12 cellular contexts compared by ENCODE assay signal in the genomic region with DNA sequence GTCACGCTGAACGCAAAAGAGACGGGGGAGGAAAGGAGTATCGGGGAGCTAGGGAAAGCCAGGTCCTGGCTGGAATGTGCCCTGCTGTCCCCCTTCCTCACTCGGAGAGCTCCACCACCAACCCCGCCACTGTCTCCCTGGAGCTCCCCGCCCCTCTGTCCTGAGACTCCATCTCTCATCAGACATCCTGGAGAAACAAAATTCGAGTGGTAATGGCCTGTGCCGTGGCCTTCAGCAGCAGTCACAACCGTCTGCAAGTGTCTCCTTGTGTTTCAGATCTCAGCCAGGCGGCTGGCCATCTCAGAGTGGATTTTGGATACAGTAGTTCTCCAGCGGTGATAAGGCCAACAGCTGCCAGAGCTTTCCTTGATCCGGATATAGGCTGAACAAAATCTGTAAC.
DNase-seq lines count a peak whose midpoint lies in the region; ATAC-seq, FAIRE-seq and TF ChIP-seq lines count a peak whose summit lies in the region.
"Had no signal": no experiment of that assay in that cellular context is flagged by ENCODE, and none has a peak within 500 bp of the region (broad histone marks: within the 10 kb centered on the region; RNA-seq: fewer than 3 reads in every experiment).

No MANE protein-coding gene starts in this region.

- no peak overlapping the region for H3K27ac ChIP-seq in astrocyte (ENCODE audit: low read depth, low read length)
- H3K27ac ChIP-seq in smooth muscle cell (ENCODE audit: low read depth): peak overlapping the region; percentile 15
- H3K27ac ChIP-seq: GM23248 had no signal

- H3K4me1 Mint-ChIP-seq in astrocyte (ENCODE audit: low read depth, unreplicated experiment): peaks cover 16% of the 10 kb centered on the region
- H3K4me1 Mint-ChIP-seq: CD4-positive, CD25-positive, alpha-beta regulatory T cell had no signal

- no peak for ATAC-seq in GM21528 (IDR thresholded peaks at IDR 0.05; ENCODE audit: low FRiP score, unreplicated experiment)

- no peaks in the 10 kb centered on the region for H3K36me3 ChIP-seq in astrocyte (ENCODE audit: insufficient read depth, low read length)
- no peaks in the 10 kb centered on the region for H3K36me3 ChIP-seq in smooth muscle cell (ENCODE audit: low read depth)

- in situ Hi-C loops in GM13976 (cut with MboI; ENCODE audit: low sequenced_read_pairs, unreplicated experiment): no loop called here

- H3K79me2 ChIP-seq in astrocyte (ENCODE audit: insufficient read depth, low read length): no peaks in the 10 kb centered on the region
- no peaks in the 10 kb centered on the region for H3K79me2 ChIP-seq in smooth muscle cell (ENCODE audit: low read depth)

- no peak for FAIRE-seq in astrocyte (lab: Jason Lieb, UNC)
- FAIRE-seq: GM19239 had no signal

- H3K27ac Mint-ChIP-seq in astrocyte (ENCODE audit: unreplicated experiment): peak overlapping the region; percentile 26
- H3K27ac Mint-ChIP-seq: CD4-positive, CD25-positive, alpha-beta regulatory T cell had no signal

- TF ChIP-seq CTCF in GM13976 (IDR thresholded peaks at IDR 0.05; ENCODE audit: borderline replicate concordance, control extremely low read depth, extremely low read depth, insufficient read depth, missing control alignments) (no peak), astrocyte (IDR thresholded peaks at IDR 0.05; ENCODE audit: insufficient read depth, low read depth, low read length) (no peak), smooth muscle cell (IDR thresholded peaks at IDR 0.05; ENCODE audit: borderline replicate concordance, insufficient read depth, poor library complexity, severe bottlenecking) (no peak)

- peaks cover 18% of the 10 kb centered on the region for H3K27me3 Mint-ChIP-seq in astrocyte (ENCODE audit: low read depth, unreplicated experiment)
- H3K27me3 Mint-ChIP-seq: CD4-positive, CD25-positive, alpha-beta regulatory T cell had no signal

- no peak overlapping the region for H2AFZ ChIP-seq in astrocyte (ENCODE audit: low read depth, low read length)
- no peak overlapping the region for H2AFZ ChIP-seq in smooth muscle cell (ENCODE audit: low read depth)
- H2AFZ ChIP-seq: GM23248 had no signal

- no peaks in the 10 kb centered on the region for H3F3A ChIP-seq in smooth muscle cell (ENCODE audit: low read depth)

- H3K9me3 ChIP-seq in astrocyte (ENCODE audit: insufficient read depth, low read depth, low read length) (no peaks in the 10 kb centered on the region), smooth muscle cell (replicated peaks; ENCODE audit: low read depth) (no peaks in the 10 kb centered on the region)

- H3K4me3 ChIP-seq in astrocyte (ENCODE audit: insufficient read depth, low read depth, low read length) (no peak overlapping the region), smooth muscle cell (no peak overlapping the region)
- H3K4me3 ChIP-seq: GM23248 had no signal

- no peaks in the 10 kb centered on the region for H4K20me1 ChIP-seq in astrocyte (ENCODE audit: insufficient read depth, low read length)
- H4K20me1 ChIP-seq in smooth muscle cell (ENCODE audit: low read depth): no peaks in the 10 kb centered on the region

- no peaks in the 10 kb centered on the region for H3K27me3 ChIP-seq in astrocyte (ENCODE audit: insufficient read depth, low read length)
- no peaks in the 10 kb centered on the region for H3K27me3 ChIP-seq in smooth muscle cell (ENCODE audit: low read depth)

- no peaks in the 10 kb centered on the region for H3K9me3 Mint-ChIP-seq in astrocyte (ENCODE audit: unreplicated experiment)

- H3K4me2 ChIP-seq in astrocyte (ENCODE audit: low read length) (peak overlapping the region; percentile 59), smooth muscle cell (no peak overlapping the region)

- peaks cover 7% of the 10 kb centered on the region for H3K4me1 ChIP-seq in astrocyte (ENCODE audit: insufficient read depth, low read length)
- H3K4me1 ChIP-seq in smooth muscle cell (ENCODE audit: low read depth): no peaks in the 10 kb centered on the region

- 82% methylated on average over 13 of the region's 13 CpGs for WGBS in smooth muscle cell (ENCODE audit: low lambda C conversion rate)

- peaks cover 1% of the 10 kb centered on the region for H3K36me3 Mint-ChIP-seq in astrocyte (ENCODE audit: low read depth, unreplicated experiment)
- H3K36me3 Mint-ChIP-seq: CD4-positive, CD25-positive, alpha-beta regulatory T cell had no signal

- no peak overlapping the region for H3K4me3 Mint-ChIP-seq in astrocyte (ENCODE audit: unreplicated experiment)
- H3K4me3 Mint-ChIP-seq: CD4-positive, CD25-positive, alpha-beta regulatory T cell had no signal

- DNase-seq in GM13976 (ENCODE audit: low spot score): peak; percentile 6
- DNase-seq in astrocyte (ENCODE audit: low read depth): no peak
- peak; percentile 8 for DNase-seq in iPS-NIHi7 (ENCODE audit: extremely low spot score)
- no peak for DNase-seq in smooth muscle cell (lab: John Stamatoyannopoulos, UW; ENCODE audit: unreplicated experiment)
- DNase-seq in NCI-H226: no peak
- no peak for DNase-seq in kidney glomerular epithelial cell (lab: John Stamatoyannopoulos, UW)
- DNase-seq: CD4-positive, CD25-positive, alpha-beta regulatory T cell; GF-D8; SIG-M5 had no signal

- H3K9ac ChIP-seq in astrocyte (ENCODE audit: low read length) (no peak overlapping the region), smooth muscle cell (ENCODE audit: low read depth) (no peak overlapping the region)
- H3K9ac ChIP-seq: GM23248 had no signal

Comparison
In these comparisons a context has a peak if more than half of its experiments do, and no peak if none do; other contexts are left out.
1. DNase-seq: peak in GM13976 (single experiment) and iPS-NIHi7 (single experiment); none in astrocyte (single experiment), smooth muscle cell (single experiment), NCI-H226 (single experiment) and kidney glomerular epithelial cell (single experiment).